ENCODE assay signal across 8 cellular contexts in the genomic region with DNA sequence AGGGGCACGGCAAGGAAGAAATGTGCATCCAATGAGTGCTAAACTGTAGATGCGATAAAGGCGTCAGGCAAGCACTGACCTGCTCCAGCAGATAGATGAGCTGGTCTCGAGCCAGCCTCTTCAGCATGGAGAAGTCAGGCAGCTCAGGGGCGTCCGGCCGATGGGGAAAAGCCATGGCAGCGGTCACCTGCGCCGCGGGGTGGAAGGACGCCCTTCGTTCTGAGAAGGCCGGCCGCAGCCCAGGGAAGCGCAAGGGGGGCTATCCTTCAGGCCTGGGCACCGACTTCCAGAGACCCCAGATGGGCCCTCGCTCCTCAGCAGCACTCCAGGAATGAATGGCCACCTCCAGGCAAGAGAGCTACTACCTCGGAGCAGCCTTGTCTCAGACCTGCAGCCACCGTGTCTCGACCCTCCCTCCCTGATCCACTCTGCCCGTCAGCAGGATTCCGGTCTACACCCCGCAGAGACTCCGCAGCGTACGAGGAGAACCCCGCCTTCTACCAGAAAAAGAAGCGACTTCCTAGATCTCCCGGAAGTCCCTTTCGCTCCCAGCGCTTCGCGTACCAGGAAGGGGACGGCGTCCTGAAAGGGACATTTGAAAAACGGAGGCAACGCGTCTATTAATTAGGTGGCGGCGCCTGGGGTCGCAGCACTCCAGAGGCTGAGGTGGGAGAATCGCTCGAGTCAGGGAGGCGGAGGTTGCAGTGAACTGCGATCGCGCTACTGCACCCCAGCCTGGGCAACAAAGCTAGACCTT. TPM values are rescaled to one million over a fixed set of nuclear protein-coding genes. Genes with fewer than 3 reads are reported as not detected.
DNase-seq lines count a peak whose midpoint lies in the region; ATAC-seq lines count a peak whose summit lies in the region.

A gene (minus strand): TSS at position 520 of the 757 bp plus-strand sequence. CDS start 345 bp downstream, at position 175.

- DNase-seq in CD1c-positive myeloid dendritic cell (ENCODE audit: extremely low spot score), result peak; percentile 87
- peak; percentile 88 for DNase-seq in HT-29 (ENCODE audit: low spot score)
- peak; percentile 83 for DNase-seq in NOMO-1 treated with DMSO at 0.1 percent for 48 hours (lab: John Stamatoyannopoulos, UW; ENCODE audit: unreplicated experiment)
- peak; percentile 51 to 54 for DNase-seq in activated CD8-positive, alpha-beta memory T cell treated with anti-CD3 and anti-CD28 coated beads for 4 hours (ENCODE audit: low read depth in 2 of 2)
- peak; percentile 96 for DNase-seq in mesendoderm
- DNase-seq in stimulated activated CD8-positive, alpha-beta memory T cell treated with anti-CD3 and anti-CD28 coated beads, Interleukin-12 subunit alpha, Interleukin-12 subunit beta, amount 100 ng/mL, for 4 hours (ENCODE audit: low read depth), result peak; percentile 57

- peak within 1 kb of the TSS; percentile 99 for H3K56ac ChIP-seq in mesendoderm (ENCODE audit: low read length)

- H3K27me3 ChIP-seq in endocrine pancreas (ENCODE audit: control insufficient read depth, insufficient read depth, low read length) (no peaks in the 10 kb centered on the region), mesendoderm (ENCODE audit: insufficient read depth, low read length, poor library complexity) (no peaks in the 10 kb centered on the region)

- H4K8ac ChIP-seq in mesendoderm (ENCODE audit: low read depth, low read length), result no peak within 1 kb of the TSS

- WGBS in mesendoderm (ENCODE audit: extremely low coverage, insufficient coverage, low lambda C conversion rate), result no CpG with 5 or more reads among the region's 48 CpGs

- peak within 1 kb of the TSS; percentile 87 for H3K23ac ChIP-seq in mesendoderm (ENCODE audit: low read length)

- H3K27ac ChIP-seq in mesendoderm (ENCODE audit: low read depth, low read length), result peak within 1 kb of the TSS; percentile 67

- H3K36me3 ChIP-seq in endocrine pancreas (ENCODE audit: control insufficient read depth, insufficient read depth, low read length) (no peaks in the 10 kb centered on the region), mesendoderm (ENCODE audit: control insufficient read depth, insufficient read depth, low read length) (no peaks in the 10 kb centered on the region)

- H4K5ac ChIP-seq in mesendoderm (ENCODE audit: low read length), result no peak within 1 kb of the TSS

- H3K9me3 ChIP-seq in endocrine pancreas (ENCODE audit: control insufficient read depth, low read length), result no peaks in the 10 kb centered on the region

- peak within 1 kb of the TSS; percentile 96 for H3K9ac ChIP-seq in endocrine pancreas (ENCODE audit: control insufficient read depth, insufficient read depth, low read length)
- H3K9ac ChIP-seq in mesendoderm (ENCODE audit: low read length), result peak within 1 kb of the TSS; percentile 99

- no peak within 1 kb of the TSS for H2BK15ac ChIP-seq in mesendoderm (replicated peaks; ENCODE audit: low read depth)

- ATAC-seq in GM19467 (IDR thresholded peaks at IDR 0.05; ENCODE audit: unreplicated experiment), result peak; percentile 50

- H2BK5ac ChIP-seq in mesendoderm (ENCODE audit: low read length), result peak within 1 kb of the TSS; percentile 88

- H3K18ac ChIP-seq in mesendoderm (ENCODE audit: low read length), result no peak within 1 kb of the TSS

- peak within 1 kb of the TSS; percentile 87 for H3K4me3 ChIP-seq in endocrine pancreas (ENCODE audit: control insufficient read depth, insufficient read depth, low read length)
- peak within 1 kb of the TSS; percentile 98 for H3K4me3 ChIP-seq in mesendoderm (ENCODE audit: low read length)

- H3K4ac ChIP-seq in mesendoderm (ENCODE audit: low read depth, low read length), result peak within 1 kb of the TSS; percentile 60

- no peak within 1 kb of the TSS for H2AK5ac ChIP-seq in mesendoderm (ENCODE audit: low read length)

- peaks cover 5% of the 10 kb centered on the region for H3K79me1 ChIP-seq in mesendoderm (ENCODE audit: low read length)

- H3K4me1 ChIP-seq in endocrine pancreas (ENCODE audit: control insufficient read depth, insufficient read depth, low read length) (peaks cover 8% of the 10 kb centered on the region), mesendoderm (ENCODE audit: control insufficient read depth, low read depth, low read length) (peaks cover 3% of the 10 kb centered on the region)

- no peaks in the 10 kb centered on the region for H3K79me2 ChIP-seq in mesendoderm (ENCODE audit: control insufficient read depth, insufficient read depth, low read length)

- no peak within 1 kb of the TSS for H2BK120ac ChIP-seq in mesendoderm (ENCODE audit: low read depth, low read length)

- H3K4me2 ChIP-seq in mesendoderm (ENCODE audit: low read length), result peak within 1 kb of the TSS; percentile 63

RNA-seq across cellular contexts. Expression of the gene that starts here (rescaled TPM):
- 5.2 and 8.9 TPM in 2 replicates for total RNA-seq in HT-29 (2014; rRNA removed; shearing (Covaris generic))
- 10.8 TPM for polyA plus RNA-seq in mesendoderm (2013, experiment 1 of 2)
- 10.0 TPM for polyA plus RNA-seq in mesendoderm (2013, experiment 2 of 2)

Comparison
In these comparisons a context has a peak if more than half of its experiments do, and no peak if none do; other contexts are left out.
1. Peak in every context shown above with its lines: DNase-seq, ATAC-seq, H3K4me3 ChIP-seq and H3K27ac ChIP-seq.